Comparison of ENCODE assay signal across 1 cellular context in genomic region chr7:6641305-6642035, GRCh38.
TF ChIP-seq lines count a peak whose summit lies in the region.

No MANE protein-coding gene starts in this region.

TF ChIP-seq in HepG2, 621 proteins besides CTCF, POLR2A, EP300 and RAD21:
- TF ChIP-seq ZNF687 (CRISPR knock-in tag; IDR thresholded peaks at IDR 0.05) (peak; percentile 43), ESRRA (CRISPR knock-in tag; IDR thresholded peaks at IDR 0.05; ENCODE audit: low read depth) (peak; percentile 64; the same call in 1 of the 2 replicates), FOXA3 (CRISPR knock-in tag; IDR thresholded peaks at IDR 0.05) (no peak), NRL (CRISPR knock-in tag; IDR thresholded peaks at IDR 0.05; ENCODE audit: borderline replicate concordance) (no peak), GATAD2A (CRISPR knock-in tag; IDR thresholded peaks at IDR 0.05) (no peak), MYPOP (CRISPR knock-in tag; IDR thresholded peaks at IDR 0.05) (no peak), ZBTB43 (CRISPR knock-in tag; conservative IDR thresholded peaks at IDR 0.05) (no peak), ZNF235 (CRISPR knock-in tag; IDR thresholded peaks at IDR 0.05; ENCODE audit: borderline replicate concordance) (no peak), ARNT (IDR thresholded peaks at IDR 0.05) (no peak), ZSCAN9 (CRISPR knock-in tag; IDR thresholded peaks at IDR 0.05; ENCODE audit: borderline replicate concordance) (no peak), ZBTB7A (CRISPR knock-in tag; IDR thresholded peaks at IDR 0.05) (0 out of 2 replicates have a peak, but pooled peaks have one; percentile 42), SP4 (CRISPR knock-in tag; IDR thresholded peaks at IDR 0.05) (no peak), ZNF446 (CRISPR knock-in tag; IDR thresholded peaks at IDR 0.05) (no peak), HNF4A (CRISPR knock-in tag; IDR thresholded peaks at IDR 0.05) (peak; percentile 53), ZNF260 (CRISPR knock-in tag; IDR thresholded peaks at IDR 0.05; ENCODE audit: borderline replicate concordance, low read depth) (no peak), ZNF614 (CRISPR knock-in tag; IDR thresholded peaks at IDR 0.05; ENCODE audit: borderline replicate concordance) (no peak), POGZ (CRISPR knock-in tag; IDR thresholded peaks at IDR 0.05) (no peak), RNF2 (conservative IDR thresholded peaks at IDR 0.05; ENCODE audit: low read depth) (no peak), GTF2F1 (IDR thresholded peaks at IDR 0.05; ENCODE audit: low read length) (no peak), KDM4B (CRISPR knock-in tag; IDR thresholded peaks at IDR 0.05) (no peak), HOXD1 (CRISPR knock-in tag; IDR thresholded peaks at IDR 0.05) (no peak)
